ENCODE assay signal across 12 cellular contexts in genomic region chr14:92041203-92041602, GRCh38. TPM values are rescaled to one million over a fixed set of nuclear protein-coding genes. Genes with fewer than 3 reads are reported as not detected.
DNase-seq lines count a peak whose midpoint lies in the region; ATAC-seq, FAIRE-seq and TF ChIP-seq lines count a peak whose summit lies in the region.
"Had no signal": no experiment of that assay in that cellular context is flagged by ENCODE, and none has a peak within 500 bp of the region (broad histone marks: within the 10 kb centered on the region; RNA-seq: fewer than 3 reads in every experiment).

No MANE protein-coding gene starts in this region.

- no peak for DNase-seq in GM12865 (ENCODE audit: low read depth)
- DNase-seq in PC-3: no peak
- DNase-seq in endothelial cell of umbilical vein (ENCODE audit: low read depth, low spot score): no peak
- no peak for DNase-seq in progenitor cell of endocrine pancreas (ENCODE audit: low spot score, unreplicated experiment)
- no peak for DNase-seq in NCI-H2029 (lab: John Stamatoyannopoulos, UW)
- DNase-seq in central memory CD4-positive, alpha-beta T cell: no peak
- DNase-seq: kidney glomerular epithelial cell, T-helper 17 cell had no signal

- no TSS peak for BruUV-seq in PC-3 (replicated peaks; lab: Mats Ljungman, UMichigan)
- BruUV-seq in endothelial cell of umbilical vein (replicated peaks; lab: Mats Ljungman, UMichigan): no TSS peak

- no peaks in the 10 kb centered on the region for H3K9me3 Mint-ChIP-seq in progenitor cell of endocrine pancreas (ENCODE audit: low read depth)

- peaks cover 17% of the 10 kb centered on the region for H3K4me1 Mint-ChIP-seq in progenitor cell of endocrine pancreas (ENCODE audit: low read depth)

- peak overlapping the region; percentile 72 for H3K4me3 ChIP-seq in GM12865 (ENCODE audit: low read depth, low read length)
- H3K4me3 ChIP-seq in PC-3 (ENCODE audit: low read length): peak overlapping the region; percentile 92; the same call in 1 of the 2 replicates
- no peak overlapping the region for H3K4me3 ChIP-seq in endothelial cell of umbilical vein (replicated peaks in 1 of 3; ENCODE audit: insufficient read depth in 1 of 3, low read depth in 1 of 3, low read length in 3 of 3)

- peak overlapping the region; percentile 3 for H3K4me3 Mint-ChIP-seq in progenitor cell of endocrine pancreas (ENCODE audit: low read depth)

- no peaks in the 10 kb centered on the region for H3K36me3 Mint-ChIP-seq in progenitor cell of endocrine pancreas (ENCODE audit: insufficient read depth)

- dilution Hi-C loops in endothelial cell of umbilical vein (cut with MboI; ENCODE audit: extremely low pct_ligation_motif_present, low sequenced_read_pairs): no loop called here

- H4K20me1 ChIP-seq in PC-3 (ENCODE audit: low read length): 0 out of 2 replicates have a peak, but pooled peaks cover 5% of the 10 kb centered on the region
- H4K20me1 ChIP-seq in endothelial cell of umbilical vein (replicated peaks; ENCODE audit: control insufficient read depth, extremely low read depth, insufficient read depth, low read length): no peaks in the 10 kb centered on the region

- peaks cover 43% of the 10 kb centered on the region for H3K79me2 ChIP-seq in PC-3 (ENCODE audit: low read length)
- peaks cover 38% of the 10 kb centered on the region for H3K79me2 ChIP-seq in endothelial cell of umbilical vein (ENCODE audit: control insufficient read depth, insufficient read depth, low read length)

- H3K9ac ChIP-seq in PC-3 (ENCODE audit: low read length) (peak overlapping the region; percentile 96), endothelial cell of umbilical vein (replicated peaks; ENCODE audit: extremely low read depth, insufficient read depth, low read length) (peak overlapping the region; percentile 99)

- TF ChIP-seq POLR2A in endothelial cell of umbilical vein (IDR thresholded peaks at IDR 0.05; ENCODE audit: low read depth, low read length): no peak

- H3K9me2 ChIP-seq in PC-3 (replicated peaks; ENCODE audit: low read length): no peaks in the 10 kb centered on the region

- peak overlapping the region; percentile 92 for H3K4me2 ChIP-seq in PC-3 (ENCODE audit: low read length)
- peak overlapping the region; percentile 89 for H3K4me2 ChIP-seq in endothelial cell of umbilical vein (ENCODE audit: insufficient read depth, low read length)

- H2AFZ ChIP-seq in PC-3 (ENCODE audit: low read length) (no peak overlapping the region; the same call in 1 of the 2 replicates), endothelial cell of umbilical vein (ENCODE audit: low read depth, low read length) (no peak overlapping the region)

- no peak for TF ChIP-seq CTCF in GM12865 (IDR thresholded peaks at IDR 0.05; ENCODE audit: insufficient read depth, low read depth, low read length, missing control alignments)
- no peak for TF ChIP-seq CTCF in PC-3 (conservative IDR thresholded peaks at IDR 0.05; ENCODE audit: low read depth, low read length)
- no peak for TF ChIP-seq CTCF in endothelial cell of umbilical vein (IDR thresholded peaks at IDR 0.05; ENCODE audit: extremely low read depth in 1 of 2, insufficient read depth in 1 of 2, low read depth in 1 of 2, low read length in 2 of 2)
- TF ChIP-seq CTCF in progenitor cell of endocrine pancreas (IDR thresholded peaks at IDR 0.05; ENCODE audit: unreplicated experiment): no peak

- H3F3A ChIP-seq in PC-3 (ENCODE audit: low read length, unreplicated experiment): no peaks in the 10 kb centered on the region

- H3K4me1 ChIP-seq in PC-3 (ENCODE audit: insufficient read depth, low read length) (peaks cover 14% of the 10 kb centered on the region), endothelial cell of umbilical vein (ENCODE audit: control insufficient read depth, extremely low read depth, insufficient read depth, low read length) (peaks cover 16% of the 10 kb centered on the region)

- POLR2A ChIA-PET in PC-3 (lab: Charles Lee; ENCODE audit: unreplicated experiment) (no interaction called here), endothelial cell of umbilical vein (lab: Charles Lee) (interaction anchor here (0.9 kb wide), 1 partner anchor 80 kb away, joined by 5 read pairs; the partner anchor contains the start of genes CPSF2 and NDUFB1)

- no peaks in the 10 kb centered on the region for H3K27me3 ChIP-seq in PC-3 (ENCODE audit: low read length)
- H3K27me3 ChIP-seq in endothelial cell of umbilical vein (ENCODE audit: control insufficient read depth in 2 of 2, insufficient read depth in 2 of 2, low read length in 2 of 2): no peaks in the 10 kb centered on the region
- H3K27me3 ChIP-seq: brain microvascular endothelial cell had no signal

- ATAC-seq in PC-3 (no peak), HG03108 (IDR thresholded peaks at IDR 0.05; ENCODE audit: unreplicated experiment) (no peak), GM18868 (IDR thresholded peaks at IDR 0.05; ENCODE audit: unreplicated experiment) (no peak)

- no peaks in the 10 kb centered on the region for H3K27me3 Mint-ChIP-seq in progenitor cell of endocrine pancreas
- H3K27me3 Mint-ChIP-seq: T-helper 17 cell had no signal

- no peak overlapping the region for H3K27ac ChIP-seq in PC-3 (ENCODE audit: low read length)
- H3K27ac ChIP-seq in endothelial cell of umbilical vein (ENCODE audit: insufficient read depth, low read depth, low read length): no peak overlapping the region

- CTCF ChIA-PET in PC-3 (lab: Charles Lee): no interaction called here
- CTCF ChIA-PET in endothelial cell of umbilical vein (lab: Charles Lee): interaction anchor here (1.0 to 2.8 kb wide), 3 partner anchors 44 to 81 kb away, joined by 3 to 20 read pairs (median 17); partner anchors contain the start of genes ATXN3, CPSF2 and NDUFB1

- H3K9me3 ChIP-seq in PC-3 (ENCODE audit: low read length): no peaks in the 10 kb centered on the region
- no peaks in the 10 kb centered on the region for H3K9me3 ChIP-seq in endothelial cell of umbilical vein (replicated peaks; ENCODE audit: control insufficient read depth, insufficient read depth, low read length)

- peak; percentile 42 for FAIRE-seq in endothelial cell of umbilical vein (lab: Jason Lieb, UNC)
- FAIRE-seq: GM18507 had no signal

- H3K36me3 ChIP-seq in PC-3 (ENCODE audit: low read depth, low read length): no peaks in the 10 kb centered on the region
- H3K36me3 ChIP-seq in endothelial cell of umbilical vein (ENCODE audit: control insufficient read depth in 2 of 2, extremely low read depth in 1 of 2, insufficient read depth in 2 of 2, low read length in 2 of 2): no peaks in the 10 kb centered on the region
- H3K36me3 ChIP-seq: brain microvascular endothelial cell had no signal

- H3K9me1 ChIP-seq in endothelial cell of umbilical vein (replicated peaks; ENCODE audit: control insufficient read depth, extremely low read depth, insufficient read depth, low read length): no peaks in the 10 kb centered on the region

- intact Hi-C loops in PC-3 (cut with micrococcal nuclease): loop anchor here (2.0 kb wide), 1 partner anchor 66 kb away; the partner anchor contains the start of gene ATXN3
- intact Hi-C loops in endothelial cell of umbilical vein (cut with micrococcal nuclease): loop anchor here (5.0 kb wide), 1 partner anchor 94 kb away; the partner anchor contains the start of gene FBLN5

- no peak overlapping the region for H3K27ac Mint-ChIP-seq in progenitor cell of endocrine pancreas
- H3K27ac Mint-ChIP-seq: T-helper 17 cell had no signal

TF ChIP-seq in endothelial cell of umbilical vein, 7 proteins besides CTCF, POLR2A, EP300 and RAD21:
- TF ChIP-seq EZH2 (IDR thresholded peaks at IDR 0.05; ENCODE audit: borderline replicate concordance, low read depth, low read length, severe bottlenecking): no peak
- no peak for TF ChIP-seq JUN (IDR thresholded peaks at IDR 0.05; ENCODE audit: borderline replicate concordance, insufficient read depth, insufficient read length, low read depth)
- TF ChIP-seq, protein P1, sequence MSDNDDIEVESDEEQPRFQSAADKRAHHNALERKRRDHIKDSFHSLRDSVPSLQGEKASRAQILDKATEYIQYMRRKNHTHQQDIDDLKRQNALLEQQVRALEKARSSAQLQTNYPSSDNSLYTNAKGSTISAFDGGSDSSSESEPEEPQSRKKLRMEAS (IDR thresholded peaks at IDR 0.05; ENCODE audit: insufficient read depth, insufficient read length): no peak
- no peak for TF ChIP-seq FOS (IDR thresholded peaks at IDR 0.05; ENCODE audit: borderline replicate concordance, insufficient read depth, low read length)
- TF ChIP-seq GATA2 (IDR thresholded peaks at IDR 0.05; ENCODE audit: insufficient read depth, insufficient read length, low read depth, low read length): no peak
- no peak for TF ChIP-seq MYC (IDR thresholded peaks at IDR 0.05; ENCODE audit: low read depth, low read length)
- no peak for TF ChIP-seq POLR2AphosphoS5 (IDR thresholded peaks at IDR 0.05; ENCODE audit: insufficient read depth, low read depth, low read length)

RNA-seq across cellular contexts. Expression of gene TRIP11, which starts 1.3 kb away (rescaled TPM):
- total RNA-seq in PC-3 (2014; rRNA removed) (9.6 and 14.3 TPM in 2 replicates), endothelial cell of umbilical vein (51.7 and 58.0 TPM in 2 replicates), progenitor cell of endocrine pancreas (58.6 and 60.9 TPM in 2 replicates)
- polyA plus RNA-seq in endothelial cell of umbilical vein: 6.0 and 7.0 TPM in 2 replicates
- polyA plus RNA-seq in endothelial cell of umbilical vein (2011; cell fraction: cytosol; rRNA removed): 8.6 and 10.0 TPM in 2 replicates
- 12.3 and 14.0 TPM in 2 replicates for polyA plus RNA-seq in endothelial cell of umbilical vein (2011; cell fraction: nucleus; rRNA removed)
- polyA plus RNA-seq in endothelial cell of umbilical vein (2012): 23.1 and 25.2 TPM in 2 replicates
- polyA minus RNA-seq in endothelial cell of umbilical vein: 90.7 and 111 TPM in 2 replicates
- polyA minus RNA-seq in endothelial cell of umbilical vein (2011; cell fraction: cytosol; rRNA and poly(A)+ RNA removed): 9.6 TPM
- 74.9 and 85.7 TPM in 2 replicates for polyA minus RNA-seq in endothelial cell of umbilical vein (2011; cell fraction: nucleus; rRNA and poly(A)+ RNA removed)

Comparison
In these comparisons a context has a peak if more than half of its experiments do, and no peak if none do; other contexts are left out.
1. H3K4me3 ChIP-seq: peak in GM12865 (single experiment) and PC-3 (single experiment); none in endothelial cell of umbilical vein (0 of 3).